ENCODE assay signal across 19 cellular contexts in genomic region chr9:121979736-121980135, GRCh38.
"Had no signal": no experiment of that assay in that cellular context is flagged by ENCODE, and none has a peak within 500 bp of the region (broad histone marks: within the 10 kb centered on the region; RNA-seq: fewer than 3 reads in every experiment).

No MANE protein-coding gene starts in this region.

- H3K36me3 ChIP-seq: SJCRH30 had no signal

- H3K4me1 ChIP-seq: SJCRH30 had no signal

- ATAC-seq: K562, Panc1, PC-3, SK-N-SH treated with all-trans-retinoic acid at 6 μM for 48 hours had no signal

- H3K27ac ChIP-seq: HL-60, KMS-11, RWPE1, SJCRH30 had no signal

- H3K4me3 ChIP-seq: K562, SJCRH30 had no signal

- H3K27me3 ChIP-seq: SJCRH30 had no signal

- DNase-seq: Kasumi-1, MM.1S, NCI-H1092 treated with DMSO at 0.1 percent for 48 hours, NCI-H1436, NCI-H187, NCI-H2029, NCI-H2081 treated with DMSO at 0.1 percent for 48 hours, NCI-H2227 treated with DMSO at 0.1 percent for 48 hours, NCI-H526 treated with DMSO at 0.1 percent for 48 hours, NCI-H774, PC-3, SHP77 treated with DMSO at 0.1 percent for 48 hours, SJCRH30 had no signal
